In the genomic region with DNA sequence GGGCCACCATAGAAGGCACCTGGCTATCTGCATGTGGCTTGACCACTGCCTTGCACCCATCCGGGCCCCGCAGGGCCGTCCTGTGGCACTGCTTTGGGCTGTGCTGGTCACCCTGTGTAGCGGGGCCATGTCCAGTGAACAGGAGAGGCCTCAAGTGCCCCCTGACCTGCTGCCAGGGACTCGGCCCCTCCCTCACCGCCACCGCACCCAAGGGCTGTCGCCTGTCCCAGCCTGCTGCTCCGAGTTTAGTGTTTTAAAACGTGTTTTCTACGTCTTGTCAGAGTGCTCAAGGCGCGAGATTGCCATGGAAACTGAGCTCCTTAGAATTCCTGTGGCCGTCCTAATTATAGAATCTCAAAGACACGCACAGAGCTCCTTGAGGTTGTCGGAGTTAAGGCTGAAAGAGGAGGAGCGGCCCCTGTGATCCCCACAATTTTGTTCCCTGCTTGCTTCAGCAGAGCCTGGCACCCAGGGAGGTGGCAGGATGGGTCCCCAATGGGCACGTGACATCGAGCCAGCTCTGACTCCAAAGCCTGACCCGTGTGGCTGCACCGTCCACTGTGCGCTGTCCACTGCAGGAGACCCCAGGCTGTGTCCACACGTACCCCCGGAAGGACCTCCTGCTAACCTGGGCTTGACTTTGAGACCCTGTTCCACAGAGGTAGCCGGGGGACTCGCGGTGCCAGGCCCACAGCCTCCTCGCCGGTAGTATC, we compare ENCODE assay signal across 21 cellular contexts.
DNase-seq lines count a peak whose midpoint lies in the region; ATAC-seq and TF ChIP-seq lines count a peak whose summit lies in the region.
"Had no signal": no experiment of that assay in that cellular context is flagged by ENCODE, and none has a peak within 500 bp of the region (broad histone marks: within the 10 kb centered on the region; RNA-seq: fewer than 3 reads in every experiment).

No MANE protein-coding gene starts in this region.

- H3K4me1 ChIP-seq in mesenchymal stem cell (ENCODE audit: control insufficient read depth, insufficient read depth, low read depth, low read length): peaks cover 21% of the 10 kb centered on the region
- peaks cover 8 to 47% (median 36%) of the 10 kb centered on the region in 6 donors for H3K4me1 ChIP-seq in spleen
- H3K4me1 ChIP-seq: colonic mucosa, parathyroid adenoma had no signal

- H4K91ac ChIP-seq in mesenchymal stem cell (ENCODE audit: low read length): no peak overlapping the region

- DNase-seq in SK-N-MC (ENCODE audit: low read depth, low spot score) (no peak), ecto neural progenitor cell (ENCODE audit: low spot score) (peak; percentile 56), mesenchymal stem cell (peak; percentile 7), spleen (peak; percentile 69), GM10266 (ENCODE audit: extremely low spot score) (no peak)
- DNase-seq in stimulated activated naive CD8-positive, alpha-beta T cell treated with anti-CD3 and anti-CD28 coated beads, Interleukin-15, amount 100 ng/mL, for 72 hours: no peak
- DNase-seq: activated CD4-positive, CD25-positive, alpha-beta regulatory T cell; activated CD8-positive, alpha-beta memory T cell treated with anti-CD3 and anti-CD28 coated beads for 24 hours; activated T-cell treated with anti-CD3 and anti-CD28 coated beads, Interleukin-2, amount 50 U/mL, for 72 hours; colonic mucosa; Karpas-422; naive B cell; NCI-H1930; NK-92 treated with Interleukin-12 subunit alpha and Interleukin-12 subunit beta, amount 100 ng/mL, for 24 hours; stimulated activated CD4-positive, alpha-beta T cell treated with anti-CD3 and anti-CD28 coated beads, Interleukin-2, amount 100 ng/mL, for 48 hours; stomach had no signal

- no peak overlapping the region for H3K4me2 ChIP-seq in mesenchymal stem cell (ENCODE audit: low read length, poor library complexity, severe bottlenecking)

- peak overlapping the region; percentile 16 for H3K9ac ChIP-seq in SK-N-MC (ENCODE audit: insufficient read length)
- no peak overlapping the region for H3K9ac ChIP-seq in mesenchymal stem cell (ENCODE audit: low read length)
- H3K9ac ChIP-seq: parathyroid adenoma had no signal

- ATAC-seq in GM18907 (IDR thresholded peaks at IDR 0.05; ENCODE audit: unreplicated experiment): no peak
- ATAC-seq in HG02610 (IDR thresholded peaks at IDR 0.05; ENCODE audit: unreplicated experiment): no peak
- no peak for ATAC-seq in stimulated activated naive CD8-positive, alpha-beta T cell treated with anti-CD3 and anti-CD28 coated beads, Interleukin-15, amount 100 ng/mL, for 72 hours
- ATAC-seq: activated T-cell treated with anti-CD3 and anti-CD28 coated beads, Interleukin-2, amount 50 U/mL, for 72 hours had no signal

- H3K36me3 ChIP-seq in SK-N-MC (ENCODE audit: insufficient read depth, low read length) (no peaks in the 10 kb centered on the region), mesenchymal stem cell (ENCODE audit: control insufficient read depth in 1 of 2, insufficient read depth in 2 of 2, low read depth in 1 of 2, low read length in 2 of 2) (peaks cover 0 to 37% of the 10 kb centered on the region in 2 experiments), spleen (no peaks in the 10 kb centered on the region)
- H3K36me3 ChIP-seq: colonic mucosa, heart left ventricle, stomach had no signal

- no peak overlapping the region for H2BK5ac ChIP-seq in mesenchymal stem cell (ENCODE audit: low read depth, low read length, poor library complexity, severe bottlenecking)

- no peak overlapping the region for H3K23ac ChIP-seq in mesenchymal stem cell (ENCODE audit: low read length in 2 of 2)

- H3K79me1 ChIP-seq in mesenchymal stem cell (replicated peaks; ENCODE audit: low read length, poor library complexity, severe bottlenecking): peaks cover 32% of the 10 kb centered on the region

- H3K9me3 ChIP-seq in SK-N-MC (ENCODE audit: low read depth, low read length) (no peaks in the 10 kb centered on the region), mesenchymal stem cell (ENCODE audit: control insufficient read depth, low read length) (no peaks in the 10 kb centered on the region), spleen (no peaks in the 10 kb centered on the region)
- H3K9me3 ChIP-seq: colonic mucosa, heart left ventricle, stomach had no signal

- no peak overlapping the region for H3K4me3 Mint-ChIP-seq in stimulated activated naive CD8-positive, alpha-beta T cell treated with anti-CD3 and anti-CD28 coated beads, Interleukin-15, amount 100 ng/mL, for 72 hours
- H3K4me3 Mint-ChIP-seq: activated naive CD4-positive, alpha-beta T cell treated with anti-CD3 and anti-CD28 coated beads, Interleukin-2, amount 50 U/mL, for 24 hours; activated T-cell treated with anti-CD3 and anti-CD28 coated beads, Interleukin-2, amount 50 U/mL, for 72 hours had no signal

- intact Hi-C loops in spleen (cut with DNase I; ENCODE audit: low total_unique reads): no loop called here

- no peak for TF ChIP-seq POLR2A in spleen (IDR thresholded peaks at IDR 0.05)

- no peak overlapping the region for H2BK12ac ChIP-seq in mesenchymal stem cell (ENCODE audit: low read length in 2 of 2)

- TF ChIP-seq CTCF in spleen (IDR thresholded peaks at IDR 0.05 in 8 of 11, conservative IDR thresholded peaks at IDR 0.05 in 3 of 11) (no peak), GM10266 (IDR thresholded peaks at IDR 0.05; ENCODE audit: control insufficient read depth, insufficient read depth, low read depth, missing control alignments) (no peak)

- H3K14ac ChIP-seq in mesenchymal stem cell (ENCODE audit: low read length in 2 of 2): no peak overlapping the region

- WGBS in mesenchymal stem cell: 89% methylated on average over 29 of the region's 29 CpGs
- 83 to 96% (median 91%) methylated on average over 23 to 29 of the region's 29 CpGs for WGBS in spleen, 5 donors

- no peak overlapping the region for H2BK120ac ChIP-seq in mesenchymal stem cell (ENCODE audit: low read depth, low read length)

- no peak overlapping the region for H4K8ac ChIP-seq in mesenchymal stem cell (ENCODE audit: low read length)

- H3K27ac Mint-ChIP-seq in stimulated activated naive CD8-positive, alpha-beta T cell treated with anti-CD3 and anti-CD28 coated beads, Interleukin-15, amount 100 ng/mL, for 72 hours: no peak overlapping the region
- H3K27ac Mint-ChIP-seq: activated naive CD4-positive, alpha-beta T cell treated with anti-CD3 and anti-CD28 coated beads, Interleukin-2, amount 50 U/mL, for 24 hours; activated T-cell treated with anti-CD3 and anti-CD28 coated beads, Interleukin-2, amount 50 U/mL, for 72 hours had no signal

- H3K27me3 ChIP-seq in mesenchymal stem cell (ENCODE audit: control insufficient read depth in 1 of 2, insufficient read depth in 1 of 2, low read length in 2 of 2) (peaks cover 0 to 31% of the 10 kb centered on the region in 2 experiments), spleen (replicated peaks in 1 of 7) (no peaks in the 10 kb centered on the region)
- H3K27me3 ChIP-seq: colonic mucosa, heart left ventricle, stomach had no signal

- no peak overlapping the region for H3K18ac ChIP-seq in mesenchymal stem cell (ENCODE audit: low read depth in 1 of 2, low read length in 2 of 2)

- H3K4ac ChIP-seq in mesenchymal stem cell (ENCODE audit: low read depth in 1 of 2, low read length in 2 of 2): no peak overlapping the region

- H2AFZ ChIP-seq in mesenchymal stem cell (ENCODE audit: low read depth, low read length): no peak overlapping the region
- H2AFZ ChIP-seq: parathyroid adenoma had no signal

- no peak overlapping the region for H2AK5ac ChIP-seq in mesenchymal stem cell (ENCODE audit: low read length, severe bottlenecking)

- no peak overlapping the region for H2BK15ac ChIP-seq in mesenchymal stem cell (ENCODE audit: low read depth, poor library complexity, severe bottlenecking)

- H3K27me3 Mint-ChIP-seq in stimulated activated naive CD8-positive, alpha-beta T cell treated with anti-CD3 and anti-CD28 coated beads, Interleukin-15, amount 100 ng/mL, for 72 hours: no peaks in the 10 kb centered on the region
- H3K27me3 Mint-ChIP-seq: activated naive CD4-positive, alpha-beta T cell treated with anti-CD3 and anti-CD28 coated beads, Interleukin-2, amount 50 U/mL, for 24 hours; naive B cell had no signal

- peaks cover 0 to 7% of the 10 kb centered on the region in 2 donors for H3K9me3 Mint-ChIP-seq in stimulated activated naive CD8-positive, alpha-beta T cell treated with anti-CD3 and anti-CD28 coated beads, Interleukin-15, amount 100 ng/mL, for 72 hours
- H3K9me3 Mint-ChIP-seq: activated naive CD4-positive, alpha-beta T cell treated with anti-CD3 and anti-CD28 coated beads, Interleukin-2, amount 50 U/mL, for 24 hours had no signal

- H3K4me3 ChIP-seq in SK-N-MC (peak overlapping the region; percentile 49), mesenchymal stem cell (ENCODE audit: insufficient read depth in 1 of 2, low read depth in 1 of 2, low read length in 2 of 2) (no peak overlapping the region), spleen (no peak overlapping the region)
- H3K4me3 ChIP-seq: colonic mucosa, heart left ventricle, stomach had no signal

- H3K4me1 Mint-ChIP-seq in stimulated activated naive CD8-positive, alpha-beta T cell treated with anti-CD3 and anti-CD28 coated beads, Interleukin-15, amount 100 ng/mL, for 72 hours: peaks cover 41% of the 10 kb centered on the region

- H3K27ac ChIP-seq in SK-N-MC (no peak overlapping the region), mesenchymal stem cell (ENCODE audit: low read length, poor library complexity, severe bottlenecking) (no peak overlapping the region), spleen (no peak overlapping the region)
- H3K27ac ChIP-seq: colonic mucosa, heart left ventricle, parathyroid adenoma, stomach had no signal

Comparison
In these comparisons a context has a peak if more than half of its experiments do, and no peak if none do; other contexts are left out.
1. DNase-seq: peak in ecto neural progenitor cell (single experiment), mesenchymal stem cell (single experiment) and spleen (single experiment); none in SK-N-MC (single experiment), GM10266 (single experiment) and stimulated activated naive CD8-positive, alpha-beta T cell treated with anti-CD3 and anti-CD28 coated beads, Interleukin-15, amount 100 ng/mL, for 72 hours (0 of 2).